Comparison of ENCODE assay signal across 16 cellular contexts in the genomic region with DNA sequence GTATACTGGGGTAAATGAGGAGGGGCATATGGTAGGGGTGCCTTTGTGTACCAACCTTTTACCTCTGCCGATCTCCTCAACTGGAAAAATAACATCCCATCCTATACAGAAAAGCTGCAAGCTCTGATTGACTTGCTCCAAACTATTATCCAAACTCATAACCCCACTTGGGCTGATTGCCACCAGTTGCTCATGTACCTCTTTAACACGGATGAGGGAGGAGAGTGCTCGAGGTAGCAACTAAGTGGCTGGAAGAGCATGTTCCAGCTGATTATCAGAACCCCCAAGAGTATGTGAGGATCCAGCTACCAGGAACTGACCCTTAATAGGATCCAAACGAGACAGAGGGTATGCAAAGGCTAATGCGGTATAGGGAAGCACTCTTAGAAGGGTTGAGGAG.
A peak's percentile ranks its signal among the peaks of the same experiment; 100 is the strongest.
DNase-seq lines count a peak whose midpoint lies in the region; ATAC-seq and TF ChIP-seq lines count a peak whose summit lies in the region.
"Had no signal": no experiment of that assay in that cellular context is flagged by ENCODE, and none has a peak within 500 bp of the region (broad histone marks: within the 10 kb centered on the region; RNA-seq: fewer than 3 reads in every experiment).

No MANE protein-coding gene starts in this region.

- H2AFZ ChIP-seq in SU-DHL-6 (ENCODE audit: low read depth, low read length, severe bottlenecking) = no peak overlapping the region
- H2AFZ ChIP-seq: GM23248 had no signal

- H3K4me3 Mint-ChIP-seq in mesothelial cell of epicardium (no peak overlapping the region), chondrocyte (ENCODE audit: unreplicated experiment) (no peak overlapping the region)
- H3K4me3 Mint-ChIP-seq: B cell; CD8-positive, alpha-beta T cell had no signal

- H3K4me2 ChIP-seq in SU-DHL-6 (ENCODE audit: low read depth, low read length, poor library complexity, severe bottlenecking) = no peak overlapping the region
- H3K4me2 ChIP-seq: BLaER1 treated with 17β-estradiol and CSF1 and Interleukin-3, amounts not matched to agents 10 nM and 100 nM; KMS-11 had no signal

- no peaks in the 10 kb centered on the region for H3K9me2 ChIP-seq in SU-DHL-6 (replicated peaks; ENCODE audit: insufficient read depth, low read length)

- 0 out of 2 replicates have a peak overlapping the region, but pooled peaks have one; percentile 23 for H3K27ac ChIP-seq in SU-DHL-6 (ENCODE audit: low read depth, low read length)
- H3K27ac ChIP-seq: BLaER1 treated with 17β-estradiol and CSF1 and Interleukin-3, amounts not matched to agents 10 nM and 100 nM; GM23248; HL-60; KMS-11 had no signal

- H3K27me3 ChIP-seq in SU-DHL-6 (ENCODE audit: low read length) = no peaks in the 10 kb centered on the region
- H3K27me3 ChIP-seq: BLaER1 treated with 17β-estradiol and CSF1 and Interleukin-3, amounts not matched to agents 10 nM and 100 nM had no signal

- H3K79me2 ChIP-seq in SU-DHL-6 (ENCODE audit: insufficient read depth, low read length) = peaks cover 100% of the 10 kb centered on the region

- no peak for TF ChIP-seq CTCF in SU-DHL-6 (IDR thresholded peaks at IDR 0.05; ENCODE audit: insufficient read depth, low read length, poor library complexity, severe bottlenecking)
- no peak for TF ChIP-seq CTCF in epithelial cell of proximal tubule (conservative IDR thresholded peaks at IDR 0.05; ENCODE audit: low read depth, low read length)
- no peak for TF ChIP-seq CTCF in mesothelial cell of epicardium (IDR thresholded peaks at IDR 0.05; ENCODE audit: unreplicated experiment)
- no peak for TF ChIP-seq CTCF in chondrocyte (IDR thresholded peaks at IDR 0.05)

- ATAC-seq in GM19397 (IDR thresholded peaks at IDR 0.05; ENCODE audit: unreplicated experiment) = no peak
- ATAC-seq: CD8-positive, alpha-beta T cell had no signal

- DNase-seq in epithelial cell of proximal tubule (ENCODE audit: low read depth) (no peak), mesothelial cell of epicardium (ENCODE audit: low spot score in 2 of 2, unreplicated experiment in 2 of 2) (no peak), NCI-H2227 treated with DMSO at 0.1 percent for 48 hours (lab: John Stamatoyannopoulos, UW) (no peak), chondrocyte (ENCODE audit: low spot score) (no peak)
- DNase-seq: Calu3; CD8-positive, alpha-beta T cell; GDM1; GM23248 had no signal

- H3K36me3 ChIP-seq in SU-DHL-6 (ENCODE audit: low read length) = 0 out of 2 replicates have a peak, but pooled peaks cover 2% of the 10 kb centered on the region
- H3K36me3 ChIP-seq: HAP-1 had no signal

- H3K27ac Mint-ChIP-seq in mesothelial cell of epicardium (no peak overlapping the region), chondrocyte (ENCODE audit: unreplicated experiment) (no peak overlapping the region)
- H3K27ac Mint-ChIP-seq: B cell; CD8-positive, alpha-beta T cell had no signal

- H3K27me3 Mint-ChIP-seq in mesothelial cell of epicardium (ENCODE audit: low read depth) (no peaks in the 10 kb centered on the region), chondrocyte (ENCODE audit: low read depth) (no peaks in the 10 kb centered on the region)
- H3K27me3 Mint-ChIP-seq: B cell had no signal

- H3K4me1 Mint-ChIP-seq in mesothelial cell of epicardium = no peaks in the 10 kb centered on the region
- H3K4me1 Mint-ChIP-seq in chondrocyte (ENCODE audit: low read depth) = peaks cover 3% of the 10 kb centered on the region

- no peaks in the 10 kb centered on the region for H3K9me3 ChIP-seq in SU-DHL-6 (ENCODE audit: insufficient read depth, low read length)

- H3K36me3 Mint-ChIP-seq in mesothelial cell of epicardium (peaks cover 75% of the 10 kb centered on the region), chondrocyte (ENCODE audit: low read depth) (peaks cover 18% of the 10 kb centered on the region)

- H3K4me3 ChIP-seq in GM08714 (ENCODE audit: low read length) (peak overlapping the region; percentile 1; the same call in 1 of the 2 replicates), SU-DHL-6 (ENCODE audit: insufficient read depth, low read length, poor library complexity, severe bottlenecking) (no peak overlapping the region), epithelial cell of proximal tubule (ENCODE audit: low read depth, low read length) (peak overlapping the region; percentile 39)
- H3K4me3 ChIP-seq: BLaER1 treated with 17β-estradiol and CSF1 and Interleukin-3, amounts not matched to agents 10 nM and 100 nM; GM23248; HAP-1 had no signal

- peaks cover 26% of the 10 kb centered on the region for H3F3A ChIP-seq in SU-DHL-6 (ENCODE audit: insufficient read depth)

- H3K9me3 Mint-ChIP-seq in mesothelial cell of epicardium = peaks cover 66% of the 10 kb centered on the region
- H3K9me3 Mint-ChIP-seq in chondrocyte (ENCODE audit: low read depth) = peaks cover 35% of the 10 kb centered on the region

- H4K20me1 ChIP-seq in SU-DHL-6 (ENCODE audit: low read depth, low read length) = no peaks in the 10 kb centered on the region
- H4K20me1 ChIP-seq: BLaER1 treated with 17β-estradiol and CSF1 and Interleukin-3, amounts not matched to agents 10 nM and 100 nM had no signal

- no peak overlapping the region for H3K9ac ChIP-seq in SU-DHL-6 (ENCODE audit: low read length)
- H3K9ac ChIP-seq: BLaER1 treated with 17β-estradiol and CSF1 and Interleukin-3, amounts not matched to agents 10 nM and 100 nM; GM23248; KMS-11 had no signal
